ENCODE assay signal across 19 cellular contexts in genomic region chr9:16681659-16681990, GRCh38.
DNase-seq lines count a peak whose midpoint lies in the region; ATAC-seq and TF ChIP-seq lines count a peak whose summit lies in the region.
"Had no signal": no experiment of that assay in that cellular context is flagged by ENCODE, and none has a peak within 500 bp of the region (broad histone marks: within the 10 kb centered on the region; RNA-seq: fewer than 3 reads in every experiment).

No MANE protein-coding gene starts in this region.

- peaks cover 4% of the 10 kb centered on the region; the same call in 1 of the 2 replicates for H3K79me2 ChIP-seq in GM23338 (replicated peaks; ENCODE audit: insufficient read depth)
- H3K79me2 ChIP-seq in fibroblast of lung (ENCODE audit: control insufficient read depth, insufficient read depth, low read length): peaks cover 20% of the 10 kb centered on the region

- H3K9ac ChIP-seq in fibroblast of lung (ENCODE audit: insufficient read depth, low read length): no peak overlapping the region
- H3K9ac ChIP-seq: KMS-11 had no signal

- DNase-seq in GM23338 (ENCODE audit: low spot score) (no peak), RPMI8226 (peak; percentile 40), fibroblast of lung (ENCODE audit: low read depth in 2 of 2) (no peak), renal cortical epithelial cell (ENCODE audit: low read depth) (peak; percentile 93), NCI-H2227 treated with DMSO at 0.1 percent for 48 hours (lab: John Stamatoyannopoulos, UW) (no peak)
- DNase-seq: CD8-positive, alpha-beta memory T cell; MM.1S; NCI-H187 treated with DMSO at 0.1 percent for 48 hours; NCI-H446 treated with DMSO at 0.1 percent for 48 hours; NCI-H774; SHP77; SW 1271 had no signal

- H3K4me1 ChIP-seq in GM23338 (ENCODE audit: insufficient read depth) (peaks cover 17% of the 10 kb centered on the region), fibroblast of lung (ENCODE audit: control insufficient read depth, extremely low read depth, insufficient read depth, low read length) (peaks cover 11% of the 10 kb centered on the region)
- H3K4me1 ChIP-seq: HAP-1 had no signal

- no peaks in the 10 kb centered on the region for H3K36me3 ChIP-seq in GM23338 (ENCODE audit: insufficient read depth)
- peaks cover 3% of the 10 kb centered on the region for H3K36me3 ChIP-seq in fibroblast of lung (ENCODE audit: control insufficient read depth, insufficient read depth, low read length)
- H3K36me3 ChIP-seq: HAP-1 had no signal

- H3K4me3 ChIP-seq in GM23338 (no peak overlapping the region), fibroblast of lung (replicated peaks in 1 of 4; ENCODE audit: control extremely low read depth in 1 of 4, insufficient read depth in 1 of 4, low read depth in 3 of 4, low read length in 4 of 4) (no peak overlapping the region)
- H3K4me3 ChIP-seq: HAP-1 had no signal

- ATAC-seq in GM23338 (no peak), GM21515 (IDR thresholded peaks at IDR 0.05; ENCODE audit: unreplicated experiment) (no peak), HG02642 (IDR thresholded peaks at IDR 0.05; ENCODE audit: poor library complexity, unreplicated experiment) (no peak), HG03565 (IDR thresholded peaks at IDR 0.05; ENCODE audit: unreplicated experiment) (no peak)
- ATAC-seq: Panc1 had no signal

- H2AFZ ChIP-seq in GM23338 (no peak overlapping the region), fibroblast of lung (ENCODE audit: low read length) (no peak overlapping the region)

- H3K4me2 ChIP-seq in GM23338: no peak overlapping the region
- H3K4me2 ChIP-seq in fibroblast of lung (ENCODE audit: extremely low read depth, insufficient read depth, low read length): peak overlapping the region; percentile 1
- H3K4me2 ChIP-seq: KMS-11 had no signal

- peak overlapping the region; percentile 66 for H3K27ac Mint-ChIP-seq in GM23338
- H3K27ac Mint-ChIP-seq: B cell had no signal

- no peaks in the 10 kb centered on the region for H3K9me2 ChIP-seq in GM23338 (ENCODE audit: insufficient read depth)

- H3K4me3 Mint-ChIP-seq in GM23338: no peak overlapping the region
- H3K4me3 Mint-ChIP-seq: B cell; CD8-positive, alpha-beta memory T cell had no signal

- H3K36me3 Mint-ChIP-seq in GM23338 (ENCODE audit: low read depth): no peaks in the 10 kb centered on the region
- H3K36me3 Mint-ChIP-seq: CD8-positive, alpha-beta memory T cell had no signal

- H3K27ac ChIP-seq in GM23338 (ENCODE audit: low read depth) (no peak overlapping the region), fibroblast of lung (ENCODE audit: insufficient read depth, low read length) (peak overlapping the region; percentile 29)
- H3K27ac ChIP-seq: KMS-11 had no signal

- no peaks in the 10 kb centered on the region for H3K9me3 ChIP-seq in fibroblast of lung (ENCODE audit: control insufficient read depth, insufficient read depth, low read depth, low read length)
- H3K9me3 ChIP-seq: HAP-1 had no signal

- H3K9me3 Mint-ChIP-seq in GM23338: no peaks in the 10 kb centered on the region

- H3K27me3 ChIP-seq in GM23338 (ENCODE audit: insufficient read depth) (no peaks in the 10 kb centered on the region), fibroblast of lung (ENCODE audit: control insufficient read depth, insufficient read depth, low read length) (no peaks in the 10 kb centered on the region)

- H3K27me3 Mint-ChIP-seq in GM23338 (ENCODE audit: insufficient read depth, low read depth, poor library complexity): peaks cover 4% of the 10 kb centered on the region
- H3K27me3 Mint-ChIP-seq: B cell; CD8-positive, alpha-beta memory T cell had no signal

- no peak for TF ChIP-seq CTCF in GM23338 (conservative IDR thresholded peaks at IDR 0.05; ENCODE audit: low read depth in 2 of 2)
- TF ChIP-seq CTCF in fibroblast of lung (conservative IDR thresholded peaks at IDR 0.05 in 1 of 2, IDR thresholded peaks at IDR 0.05 in 1 of 2; ENCODE audit: low read depth in 1 of 2, low read length in 2 of 2): no peak

- no peaks in the 10 kb centered on the region for H4K20me1 ChIP-seq in GM23338 (replicated peaks; ENCODE audit: insufficient read depth)
- H4K20me1 ChIP-seq in fibroblast of lung (ENCODE audit: control insufficient read depth, extremely low read depth, insufficient read depth, low read length): no peaks in the 10 kb centered on the region

- H3K4me1 Mint-ChIP-seq in GM23338: peaks cover 53% of the 10 kb centered on the region
- H3K4me1 Mint-ChIP-seq: B cell; CD8-positive, alpha-beta memory T cell had no signal

- no peaks in the 10 kb centered on the region for H3F3A ChIP-seq in GM23338 (replicated peaks; ENCODE audit: low read depth)

TF ChIP-seq in GM23338, 12 proteins besides CTCF, POLR2A, EP300 and RAD21:
- TF ChIP-seq EZH2 (IDR thresholded peaks at IDR 0.05; ENCODE audit: low read depth, unreplicated experiment): no peak
- no peak for TF ChIP-seq REST (IDR thresholded peaks at IDR 0.05; ENCODE audit: unreplicated experiment)
- TF ChIP-seq NANOG (IDR thresholded peaks at IDR 0.05; ENCODE audit: borderline replicate concordance): no peak
- TF ChIP-seq STAT1 (IDR thresholded peaks at IDR 0.05; ENCODE audit: unreplicated experiment): no peak

Comparison
In these comparisons a context has a peak if more than half of its experiments do, and no peak if none do; other contexts are left out.
1. DNase-seq: peak in RPMI8226 (single experiment) and renal cortical epithelial cell (single experiment); none in GM23338 (single experiment), fibroblast of lung (0 of 2) and NCI-H2227 treated with DMSO at 0.1 percent for 48 hours (single experiment).